Comparison of ENCODE assay signal across 3 cellular contexts in the genomic region with DNA sequence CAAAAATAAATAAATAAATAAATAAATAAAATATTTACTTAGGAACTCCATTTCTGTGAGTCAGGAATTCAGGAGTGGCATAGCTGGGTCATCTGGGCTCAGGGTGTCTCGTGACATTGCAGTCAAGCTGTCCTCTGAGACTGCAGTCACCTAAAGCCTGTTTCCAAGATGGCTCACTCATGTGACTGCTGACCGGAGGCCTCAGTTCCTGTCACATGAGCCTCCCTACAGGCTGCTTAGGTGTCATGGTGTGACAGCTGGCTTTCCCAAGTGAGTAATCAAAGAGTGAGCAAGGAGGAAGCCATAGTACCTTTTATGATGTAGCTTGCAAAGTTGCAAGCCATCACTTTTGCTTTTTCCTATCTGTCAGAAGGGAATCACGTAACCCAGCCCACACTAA.
TF ChIP-seq lines count a peak whose summit lies in the region.

No MANE protein-coding gene starts in this region.

TF ChIP-seq in SK-N-SH, 30 proteins besides CTCF, POLR2A, EP300 and RAD21 (continued from another document):
- TF ChIP-seq, protein P1, sequence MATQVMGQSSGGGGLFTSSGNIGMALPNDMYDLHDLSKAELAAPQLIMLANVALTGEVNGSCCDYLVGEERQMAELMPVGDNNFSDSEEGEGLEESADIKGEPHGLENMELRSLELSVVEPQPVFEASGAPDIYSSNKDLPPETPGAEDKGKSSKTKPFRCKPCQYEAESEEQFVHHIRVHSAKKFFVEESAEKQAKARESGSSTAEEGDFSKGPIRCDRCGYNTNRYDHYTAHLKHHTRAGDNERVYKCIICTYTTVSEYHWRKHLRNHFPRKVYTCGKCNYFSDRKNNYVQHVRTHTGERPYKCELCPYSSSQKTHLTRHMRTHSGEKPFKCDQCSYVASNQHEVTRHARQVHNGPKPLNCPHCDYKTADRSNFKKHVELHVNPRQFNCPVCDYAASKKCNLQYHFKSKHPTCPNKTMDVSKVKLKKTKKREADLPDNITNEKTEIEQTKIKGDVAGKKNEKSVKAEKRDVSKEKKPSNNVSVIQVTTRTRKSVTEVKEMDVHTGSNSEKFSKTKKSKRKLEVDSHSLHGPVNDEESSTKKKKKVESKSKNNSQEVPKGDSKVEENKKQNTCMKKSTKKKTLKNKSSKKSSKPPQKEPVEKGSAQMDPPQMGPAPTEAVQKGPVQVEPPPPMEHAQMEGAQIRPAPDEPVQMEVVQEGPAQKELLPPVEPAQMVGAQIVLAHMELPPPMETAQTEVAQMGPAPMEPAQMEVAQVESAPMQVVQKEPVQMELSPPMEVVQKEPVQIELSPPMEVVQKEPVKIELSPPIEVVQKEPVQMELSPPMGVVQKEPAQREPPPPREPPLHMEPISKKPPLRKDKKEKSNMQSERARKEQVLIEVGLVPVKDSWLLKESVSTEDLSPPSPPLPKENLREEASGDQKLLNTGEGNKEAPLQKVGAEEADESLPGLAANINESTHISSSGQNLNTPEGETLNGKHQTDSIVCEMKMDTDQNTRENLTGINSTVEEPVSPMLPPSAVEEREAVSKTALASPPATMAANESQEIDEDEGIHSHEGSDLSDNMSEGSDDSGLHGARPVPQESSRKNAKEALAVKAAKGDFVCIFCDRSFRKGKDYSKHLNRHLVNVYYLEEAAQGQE (IDR thresholded peaks at IDR 0.05; ENCODE audit: low read depth, low read length) = no peak
- TF ChIP-seq CHD2 (IDR thresholded peaks at IDR 0.05; ENCODE audit: low read length, partially characterized antibody) (no peak), EZH2phosphoT487 (IDR thresholded peaks at IDR 0.05; ENCODE audit: borderline replicate concordance, low read depth) (no peak)
- TF ChIP-seq, protein P2, sequence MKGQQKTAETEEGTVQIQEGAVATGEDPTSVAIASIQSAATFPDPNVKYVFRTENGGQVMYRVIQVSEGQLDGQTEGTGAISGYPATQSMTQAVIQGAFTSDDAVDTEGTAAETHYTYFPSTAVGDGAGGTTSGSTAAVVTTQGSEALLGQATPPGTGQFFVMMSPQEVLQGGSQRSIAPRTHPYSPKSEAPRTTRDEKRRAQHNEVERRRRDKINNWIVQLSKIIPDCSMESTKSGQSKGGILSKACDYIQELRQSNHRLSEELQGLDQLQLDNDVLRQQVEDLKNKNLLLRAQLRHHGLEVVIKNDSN (IDR thresholded peaks at IDR 0.05; ENCODE audit: borderline replicate concordance, low read depth) = peak; percentile 41; the same call in 1 of the 2 replicates

TF ChIP-seq in SK-N-SH treated with all-trans-retinoic acid at 6 μM for 48 hours, 23 proteins besides CTCF, POLR2A, EP300 and RAD21 (continued from another document):
- TF ChIP-seq, protein P3, sequence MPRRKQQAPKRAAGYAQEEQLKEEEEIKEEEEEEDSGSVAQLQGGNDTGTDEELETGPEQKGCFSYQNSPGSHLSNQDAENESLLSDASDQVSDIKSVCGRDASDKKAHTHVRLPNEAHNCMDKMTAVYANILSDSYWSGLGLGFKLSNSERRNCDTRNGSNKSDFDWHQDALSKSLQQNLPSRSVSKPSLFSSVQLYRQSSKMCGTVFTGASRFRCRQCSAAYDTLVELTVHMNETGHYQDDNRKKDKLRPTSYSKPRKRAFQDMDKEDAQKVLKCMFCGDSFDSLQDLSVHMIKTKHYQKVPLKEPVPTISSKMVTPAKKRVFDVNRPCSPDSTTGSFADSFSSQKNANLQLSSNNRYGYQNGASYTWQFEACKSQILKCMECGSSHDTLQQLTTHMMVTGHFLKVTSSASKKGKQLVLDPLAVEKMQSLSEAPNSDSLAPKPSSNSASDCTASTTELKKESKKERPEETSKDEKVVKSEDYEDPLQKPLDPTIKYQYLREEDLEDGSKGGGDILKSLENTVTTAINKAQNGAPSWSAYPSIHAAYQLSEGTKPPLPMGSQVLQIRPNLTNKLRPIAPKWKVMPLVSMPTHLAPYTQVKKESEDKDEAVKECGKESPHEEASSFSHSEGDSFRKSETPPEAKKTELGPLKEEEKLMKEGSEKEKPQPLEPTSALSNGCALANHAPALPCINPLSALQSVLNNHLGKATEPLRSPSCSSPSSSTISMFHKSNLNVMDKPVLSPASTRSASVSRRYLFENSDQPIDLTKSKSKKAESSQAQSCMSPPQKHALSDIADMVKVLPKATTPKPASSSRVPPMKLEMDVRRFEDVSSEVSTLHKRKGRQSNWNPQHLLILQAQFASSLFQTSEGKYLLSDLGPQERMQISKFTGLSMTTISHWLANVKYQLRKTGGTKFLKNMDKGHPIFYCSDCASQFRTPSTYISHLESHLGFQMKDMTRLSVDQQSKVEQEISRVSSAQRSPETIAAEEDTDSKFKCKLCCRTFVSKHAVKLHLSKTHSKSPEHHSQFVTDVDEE (CRISPR knock-in tag; IDR thresholded peaks at IDR 0.05) = no peak
- TF ChIP-seq ZFP3 (CRISPR knock-in tag; IDR thresholded peaks at IDR 0.05) (no peak), BACH2 (CRISPR knock-in tag; IDR thresholded peaks at IDR 0.05; ENCODE audit: borderline replicate concordance) (no peak), TCF4 (CRISPR knock-in tag; IDR thresholded peaks at IDR 0.05; ENCODE audit: borderline replicate concordance) (no peak), GLIS3 (CRISPR knock-in tag; IDR thresholded peaks at IDR 0.05) (no peak), ZC3H10 (CRISPR knock-in tag; IDR thresholded peaks at IDR 0.05) (no peak), ESRRG (CRISPR knock-in tag; IDR thresholded peaks at IDR 0.05) (no peak)
- TF ChIP-seq, protein P4, sequence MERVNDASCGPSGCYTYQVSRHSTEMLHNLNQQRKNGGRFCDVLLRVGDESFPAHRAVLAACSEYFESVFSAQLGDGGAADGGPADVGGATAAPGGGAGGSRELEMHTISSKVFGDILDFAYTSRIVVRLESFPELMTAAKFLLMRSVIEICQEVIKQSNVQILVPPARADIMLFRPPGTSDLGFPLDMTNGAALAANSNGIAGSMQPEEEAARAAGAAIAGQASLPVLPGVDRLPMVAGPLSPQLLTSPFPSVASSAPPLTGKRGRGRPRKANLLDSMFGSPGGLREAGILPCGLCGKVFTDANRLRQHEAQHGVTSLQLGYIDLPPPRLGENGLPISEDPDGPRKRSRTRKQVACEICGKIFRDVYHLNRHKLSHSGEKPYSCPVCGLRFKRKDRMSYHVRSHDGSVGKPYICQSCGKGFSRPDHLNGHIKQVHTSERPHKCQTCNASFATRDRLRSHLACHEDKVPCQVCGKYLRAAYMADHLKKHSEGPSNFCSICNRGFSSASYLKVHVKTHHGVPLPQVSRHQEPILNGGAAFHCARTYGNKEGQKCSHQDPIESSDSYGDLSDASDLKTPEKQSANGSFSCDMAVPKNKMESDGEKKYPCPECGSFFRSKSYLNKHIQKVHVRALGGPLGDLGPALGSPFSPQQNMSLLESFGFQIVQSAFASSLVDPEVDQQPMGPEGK (CRISPR knock-in tag; IDR thresholded peaks at IDR 0.05; ENCODE audit: borderline replicate concordance) = no peak

TF ChIP-seq in Ishikawa, 13 proteins besides CTCF, POLR2A, EP300 and RAD21 (continued from another document):
- TF ChIP-seq YY1 (IDR thresholded peaks at IDR 0.05; ENCODE audit: low read depth) (0 out of 2 replicates have a peak, but pooled peaks have one; percentile 31), EGR1 (IDR thresholded peaks at IDR 0.05) (no peak)
- TF ChIP-seq, protein P5, sequence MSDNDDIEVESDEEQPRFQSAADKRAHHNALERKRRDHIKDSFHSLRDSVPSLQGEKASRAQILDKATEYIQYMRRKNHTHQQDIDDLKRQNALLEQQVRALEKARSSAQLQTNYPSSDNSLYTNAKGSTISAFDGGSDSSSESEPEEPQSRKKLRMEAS (IDR thresholded peaks at IDR 0.05) = no peak
